Comparison of ENCODE assay signal across 27 cellular contexts in genomic region chr11:100869328-100869727, GRCh38.
"Had no signal": no experiment of that assay in that cellular context is flagged by ENCODE, and none has a peak within 500 bp of the region (broad histone marks: within the 10 kb centered on the region; RNA-seq: fewer than 3 reads in every experiment).

No MANE protein-coding gene starts in this region.

- H3K27me3 ChIP-seq: stomach, suprapubic skin, testis, thyroid gland, tibial artery, tibial nerve, transverse colon, upper lobe of left lung, upper lobe of right lung, uterus, vagina had no signal

- H3K27ac ChIP-seq: stomach, suprapubic skin, testis, thoracic aorta, thyroid gland, tibial artery, tibial nerve, transverse colon, upper lobe of left lung, upper lobe of right lung, uterus, vagina had no signal

- H3K4me3 ChIP-seq: stomach, suprapubic skin, testis, thoracic aorta, thyroid gland, tibial artery, tibial nerve, transverse colon, upper lobe of left lung, upper lobe of right lung, uterus, vagina had no signal

- H3K36me3 ChIP-seq: stomach, suprapubic skin, thoracic aorta, thyroid gland, tibial artery, tibial nerve, transverse colon, upper lobe of left lung, upper lobe of right lung, uterus, vagina had no signal

- FAIRE-seq: urothelium cell line had no signal

- H3K4me1 ChIP-seq: suprapubic skin, testis, transverse colon, upper lobe of left lung, upper lobe of right lung, uterus, vagina had no signal

- DNase-seq: stimulated activated CD4-positive, alpha-beta T cell treated with anti-CD3 and anti-CD28 coated beads, Interleukin-2, amount 100 ng/mL, for 48 hours; stimulated activated CD4-positive, alpha-beta T cell treated with anti-CD3 and anti-CD28 coated beads, Interleukin-4, amount 100 ng/mL, for 1 hour; stimulated activated CD4-positive, alpha-beta T cell treated with anti-CD3 and anti-CD28 coated beads, Interleukin-4, amount 100 ng/mL, for 24 hours; stimulated activated CD4-positive, alpha-beta T cell treated with anti-CD3 and anti-CD28 coated beads, Interleukin-4, amount 100 ng/mL, for 4 hours; stimulated activated CD8-positive, alpha-beta memory T cell treated with anti-CD3 and anti-CD28 coated beads, Interleukin-4, amount 100 ng/mL, for 48 hours; stimulated activated naive B cell treated with anti-CD40 and anti-IgM and Interleukin-4, amounts not matched to agents 10 μg/mL and 1 μg/mL and 100 μg/mL, for 72 hours; stimulated activated naive CD4-positive, alpha-beta T cell; stimulated activated naive CD4-positive, alpha-beta T cell treated with Interleukin-2 at 50 U/mL for 16 hours; stimulated activated naive CD8-positive, alpha-beta T cell treated with anti-CD3 and anti-CD28 coated beads, Interleukin-15, amount 100 ng/mL, for 72 hours; stimulated activated naive CD8-positive, alpha-beta T cell treated with anti-CD3 and anti-CD28 coated beads, Interleukin-15, Interleukin-2, amounts not matched to agents 100 U/mL and 50 U/mL, for 24 hours; stomach; substantia nigra; testis; thyroid gland; tibial artery; transverse colon; trophoblast cell; upper lobe of left lung; upper lobe of right lung; uterus had no signal

- ATAC-seq: stimulated activated effector memory CD8-positive, alpha-beta T cell treated with anti-CD3 and anti-CD28 coated beads, Interleukin-12 subunit alpha, Interleukin-12 subunit beta, amount 100 ng/mL, for 72 hours; stimulated activated memory B cell treated with anti-CD40 and anti-IgM and Interleukin-4, amounts not matched to agents 10 μg/mL and 1 μg/mL and 100 μg/mL, for 72 hours; stimulated activated naive B cell treated with anti-CD40 and anti-IgM and Interleukin-4, amounts not matched to agents 10 μg/mL and 1 μg/mL and 100 μg/mL, for 72 hours; stimulated activated naive CD8-positive, alpha-beta T cell treated with anti-CD3 and anti-CD28 coated beads, Interleukin-15, amount 100 ng/mL, for 72 hours; stimulated activated naive CD8-positive, alpha-beta T cell treated with anti-CD3 and anti-CD28 coated beads, Interleukin-15, Interleukin-2, amounts not matched to agents 100 U/mL and 50 U/mL, for 24 hours; upper lobe of right lung had no signal

- H3K9me3 ChIP-seq: stomach, suprapubic skin, testis, thoracic aorta, thyroid gland, tibial artery, tibial nerve, transverse colon, upper lobe of left lung, upper lobe of right lung, uterus, vagina had no signal
